9 cellular contexts compared by ENCODE assay signal in the genomic region with DNA sequence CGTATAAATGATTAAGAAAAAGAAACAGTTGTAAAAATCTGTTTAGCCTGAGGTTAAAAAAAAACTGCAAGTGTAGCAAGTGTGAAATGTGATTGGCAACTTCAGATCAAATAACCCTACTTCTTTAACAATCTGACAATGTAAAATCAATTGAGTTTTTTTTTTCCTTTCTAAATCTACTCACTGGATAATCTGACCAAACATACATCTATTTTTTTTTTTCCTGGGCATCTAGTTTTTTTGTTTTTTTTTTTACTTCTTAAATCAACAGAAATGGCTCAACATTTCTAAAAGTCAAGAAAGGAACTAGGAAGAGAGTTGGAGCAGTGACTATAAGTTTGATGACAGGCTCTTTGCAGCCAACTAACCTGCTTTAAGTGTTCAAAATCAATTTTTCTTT. TPM values are rescaled to one million over a fixed set of nuclear protein-coding genes. Genes with fewer than 3 reads are reported as not detected.
DNase-seq lines count a peak whose midpoint lies in the region; ATAC-seq and TF ChIP-seq lines count a peak whose summit lies in the region.
"Had no signal": no experiment of that assay in that cellular context is flagged by ENCODE, and none has a peak within 500 bp of the region (broad histone marks: within the 10 kb centered on the region; RNA-seq: fewer than 3 reads in every experiment).

No MANE protein-coding gene starts in this region.

- TF ChIP-seq CTCF in WI38 (IDR thresholded peaks at IDR 0.05; ENCODE audit: low read depth, low read length) (no peak), gastroesophageal sphincter (IDR thresholded peaks at IDR 0.05) (no peak)

- H3K36me3 ChIP-seq in gastroesophageal sphincter: no peaks in the 10 kb centered on the region

- TF ChIP-seq EP300 in gastroesophageal sphincter (IDR thresholded peaks at IDR 0.05): no peak

- H3K4me3 ChIP-seq in WI38 (ENCODE audit: low read depth, low read length) (peak overlapping the region; percentile 89), gastroesophageal sphincter (peak overlapping the region in 1 of 2 donors; percentile 84)

- H3K4me3 Mint-ChIP-seq in T-helper 1 cell treated with Interleukin-12 subunit alpha and Interleukin-12 subunit beta and Interleukin-4 antibody, amounts not matched to agents 30 μg/mL and 1 μg/mL, for 36 hours: peak overlapping the region; percentile 88
- peak overlapping the region; percentile 87 to 91 for H3K4me3 Mint-ChIP-seq in stimulated activated naive CD8-positive, alpha-beta T cell treated with anti-CD3 and anti-CD28 coated beads, Interleukin-15, amount 100 ng/mL, for 72 hours

- H3K9me3 Mint-ChIP-seq in T-helper 1 cell treated with Interleukin-12 subunit alpha and Interleukin-12 subunit beta and Interleukin-4 antibody, amounts not matched to agents 30 μg/mL and 1 μg/mL, for 36 hours: no peaks in the 10 kb centered on the region
- H3K9me3 Mint-ChIP-seq in stimulated activated naive CD8-positive, alpha-beta T cell treated with anti-CD3 and anti-CD28 coated beads, Interleukin-15, amount 100 ng/mL, for 72 hours: no peaks in the 10 kb centered on the region

- H3K27me3 ChIP-seq in gastroesophageal sphincter: no peaks in the 10 kb centered on the region

- TF ChIP-seq POLR2A in gastroesophageal sphincter (IDR thresholded peaks at IDR 0.05): no peak

- 31 to 32% methylated on average over 1 of the region's 1 CpG for WGBS in gastroesophageal sphincter (ENCODE audit: low coverage in 1 of 2), 2 donors

- H3K4me1 ChIP-seq in gastroesophageal sphincter: peaks cover 0 to 53% (median 6%) of the 10 kb centered on the region in 3 donors

- H3K27ac ChIP-seq in gastroesophageal sphincter: peak overlapping the region in 3 of 4 donors; percentile 87 to 96 (median 93)

- peaks cover 33% of the 10 kb centered on the region for H3K4me1 Mint-ChIP-seq in T-helper 1 cell treated with Interleukin-12 subunit alpha and Interleukin-12 subunit beta and Interleukin-4 antibody, amounts not matched to agents 30 μg/mL and 1 μg/mL, for 36 hours (ENCODE audit: low read depth)
- peaks cover 63% of the 10 kb centered on the region for H3K4me1 Mint-ChIP-seq in stimulated activated naive CD8-positive, alpha-beta T cell treated with anti-CD3 and anti-CD28 coated beads, Interleukin-15, amount 100 ng/mL, for 72 hours

- DNase-seq in T-helper 1 cell (no peak), NCI-H1930 (lab: John Stamatoyannopoulos, UW) (no peak), SW480 (ENCODE audit: low spot score) (no peak)
- DNase-seq in stimulated activated naive CD8-positive, alpha-beta T cell treated with anti-CD3 and anti-CD28 coated beads, Interleukin-15, amount 100 ng/mL, for 72 hours: no peak
- DNase-seq: SIG-M5 had no signal

- no peaks in the 10 kb centered on the region for H3K9me3 ChIP-seq in gastroesophageal sphincter

- no peaks in the 10 kb centered on the region for H3K27me3 Mint-ChIP-seq in T-helper 1 cell treated with Interleukin-12 subunit alpha and Interleukin-12 subunit beta and Interleukin-4 antibody, amounts not matched to agents 30 μg/mL and 1 μg/mL, for 36 hours (ENCODE audit: low read depth)
- H3K27me3 Mint-ChIP-seq in stimulated activated naive CD8-positive, alpha-beta T cell treated with anti-CD3 and anti-CD28 coated beads, Interleukin-15, amount 100 ng/mL, for 72 hours: no peaks in the 10 kb centered on the region

- H3K36me3 Mint-ChIP-seq in T-helper 1 cell treated with Interleukin-12 subunit alpha and Interleukin-12 subunit beta and Interleukin-4 antibody, amounts not matched to agents 30 μg/mL and 1 μg/mL, for 36 hours (ENCODE audit: low read depth): no peaks in the 10 kb centered on the region

- peak overlapping the region; percentile 73 for H3K27ac Mint-ChIP-seq in T-helper 1 cell treated with Interleukin-12 subunit alpha and Interleukin-12 subunit beta and Interleukin-4 antibody, amounts not matched to agents 30 μg/mL and 1 μg/mL, for 36 hours
- H3K27ac Mint-ChIP-seq in stimulated activated naive CD8-positive, alpha-beta T cell treated with anti-CD3 and anti-CD28 coated beads, Interleukin-15, amount 100 ng/mL, for 72 hours: peak overlapping the region; percentile 95 to 98

- ATAC-seq in gastroesophageal sphincter (no peak), GM19463 (IDR thresholded peaks at IDR 0.05; ENCODE audit: unreplicated experiment) (no peak)
- no peak for ATAC-seq in stimulated activated naive CD8-positive, alpha-beta T cell treated with anti-CD3 and anti-CD28 coated beads, Interleukin-15, amount 100 ng/mL, for 72 hours

RNA-seq across cellular contexts. Expression of gene ARL3, which starts 1.4 kb away (rescaled TPM):
- total RNA-seq in gastroesophageal sphincter: 1 to 10 TPM; 7.1 to 9.8 (median 9.1) TPM

RNA-seq across cellular contexts. Expression of gene SFXN2, which starts 1.6 kb away (rescaled TPM):
- 1 to 10 TPM in 2 of 4 donors, under 1 TPM in 2; 0.45 to 3.2 (median 1.2) TPM for total RNA-seq in gastroesophageal sphincter

RNA-seq across cellular contexts. Expression of gene WBP1L, which starts 30.9 kb away (rescaled TPM):
- total RNA-seq in gastroesophageal sphincter: 100 to 1,000 TPM; 125 to 142 (median 132) TPM
